In genomic region chr15:67838789-67839332, GRCh38 we compare ENCODE assay signal across 9 cellular contexts. TPM values are rescaled to one million over a fixed set of nuclear protein-coding genes. Genes with fewer than 3 reads are reported as not detected.
A peak's percentile ranks its signal among the peaks of the same experiment; 100 is the strongest.
DNase-seq lines count a peak whose midpoint lies in the region; ATAC-seq, FAIRE-seq and TF ChIP-seq lines count a peak whose summit lies in the region.
"Had no signal": no experiment of that assay in that cellular context is flagged by ENCODE, and none has a peak within 500 bp of the region (broad histone marks: within the 10 kb centered on the region; RNA-seq: fewer than 3 reads in every experiment).

No MANE protein-coding gene starts in this region.

- no peak for FAIRE-seq in bronchial epithelial cell (lab: Jason Lieb, UNC)

- no peak for ATAC-seq in stimulated activated memory B cell treated with anti-CD40 and anti-IgM and Interleukin-4, amounts not matched to agents 10 μg/mL and 1 μg/mL and 100 μg/mL, for 72 hours
- ATAC-seq in HG03039 (IDR thresholded peaks at IDR 0.05; ENCODE audit: unreplicated experiment) = no peak

- TF ChIP-seq CTCF in bronchial epithelial cell (IDR thresholded peaks at IDR 0.05; ENCODE audit: insufficient read depth, low read length, severe bottlenecking) = no peak

- DNase-seq in NCI-H524 (lab: John Stamatoyannopoulos, UW) (peak; percentile 58 to 74), NCI-H524 treated with DMSO at 0.1 percent for 48 hours (lab: John Stamatoyannopoulos, UW) (no peak), NCI-H748 (lab: John Stamatoyannopoulos, UW; ENCODE audit: unreplicated experiment) (peak; percentile 72), bronchial epithelial cell (ENCODE audit: low read depth) (peak; percentile 30), left kidney (ENCODE audit: low read depth, low spot score) (peak; percentile 88), NCI-H2171 treated with DMSO at 0.1 percent for 48 hours (lab: John Stamatoyannopoulos, UW) (no peak)

- peaks cover 20% of the 10 kb centered on the region for H3K27me3 ChIP-seq in bronchial epithelial cell (ENCODE audit: control insufficient read depth, insufficient read depth, low read length)

- no peaks in the 10 kb centered on the region for H3K36me3 Mint-ChIP-seq in stimulated activated memory B cell treated with anti-CD40 and anti-IgM and Interleukin-4, amounts not matched to agents 10 μg/mL and 1 μg/mL and 100 μg/mL, for 72 hours

- H3K36me3 ChIP-seq in bronchial epithelial cell (ENCODE audit: control insufficient read depth, insufficient read depth, low read length) = no peaks in the 10 kb centered on the region

- H3K9me3 Mint-ChIP-seq in stimulated activated memory B cell treated with anti-CD40 and anti-IgM and Interleukin-4, amounts not matched to agents 10 μg/mL and 1 μg/mL and 100 μg/mL, for 72 hours = no peaks in the 10 kb centered on the region

- peak overlapping the region; percentile 89 for H3K27ac Mint-ChIP-seq in stimulated activated memory B cell treated with anti-CD40 and anti-IgM and Interleukin-4, amounts not matched to agents 10 μg/mL and 1 μg/mL and 100 μg/mL, for 72 hours

- peaks cover 30% of the 10 kb centered on the region for H3K27me3 Mint-ChIP-seq in stimulated activated memory B cell treated with anti-CD40 and anti-IgM and Interleukin-4, amounts not matched to agents 10 μg/mL and 1 μg/mL and 100 μg/mL, for 72 hours

- peak overlapping the region; percentile 11 for H3K4me3 ChIP-seq in bronchial epithelial cell (ENCODE audit: low read depth, low read length)

- H3K4me1 Mint-ChIP-seq in stimulated activated memory B cell treated with anti-CD40 and anti-IgM and Interleukin-4, amounts not matched to agents 10 μg/mL and 1 μg/mL and 100 μg/mL, for 72 hours = peaks cover 54% of the 10 kb centered on the region

- H3K4me3 Mint-ChIP-seq in stimulated activated memory B cell treated with anti-CD40 and anti-IgM and Interleukin-4, amounts not matched to agents 10 μg/mL and 1 μg/mL and 100 μg/mL, for 72 hours = no peak overlapping the region

RNA-seq across cellular contexts. Expression of gene RNU6-1, which starts 1.0 kb away (rescaled TPM):
- total RNA-seq in bronchial epithelial cell = not detected in 2 replicates
- total RNA-seq: Daoy had no signal

RNA-seq across cellular contexts. Expression of gene SKOR1, which starts 13.6 kb away (rescaled TPM):
- under 0.01 TPM in 2 replicates for total RNA-seq in bronchial epithelial cell
- total RNA-seq: Daoy had no signal

Comparison
In these comparisons a context has a peak if more than half of its experiments do, and no peak if none do; other contexts are left out.
1. DNase-seq: peak in NCI-H524 (2 of 2), NCI-H748 (single experiment), bronchial epithelial cell (single experiment) and left kidney (single experiment); none in NCI-H524 treated with DMSO at 0.1 percent for 48 hours (single experiment) and NCI-H2171 treated with DMSO at 0.1 percent for 48 hours (single experiment).